1 cellular context compared by ENCODE assay signal in the genomic region with DNA sequence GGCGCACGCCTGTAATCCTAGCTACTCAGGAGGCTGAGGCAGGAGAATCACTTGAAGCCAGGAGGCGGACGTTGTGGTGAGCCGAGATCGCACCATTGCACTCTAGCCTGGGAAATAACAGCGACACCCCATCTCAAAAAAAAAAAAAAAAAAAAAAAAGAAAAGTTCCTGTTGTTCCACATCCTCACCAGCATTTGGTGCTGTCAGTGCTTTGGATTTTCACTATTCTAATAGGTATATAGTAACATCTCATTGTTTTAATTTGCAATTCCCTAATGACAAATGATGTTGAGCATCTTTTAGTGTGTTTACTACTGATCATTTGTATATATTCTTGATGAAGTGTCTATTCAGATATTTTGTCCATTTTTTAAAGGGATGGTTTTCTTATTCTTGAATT.
TF ChIP-seq lines count a peak whose summit lies in the region.

No MANE protein-coding gene starts in this region.

TF ChIP-seq in GM12878, 131 proteins besides CTCF, POLR2A, EP300 and RAD21:
- TF ChIP-seq, protein P1, sequence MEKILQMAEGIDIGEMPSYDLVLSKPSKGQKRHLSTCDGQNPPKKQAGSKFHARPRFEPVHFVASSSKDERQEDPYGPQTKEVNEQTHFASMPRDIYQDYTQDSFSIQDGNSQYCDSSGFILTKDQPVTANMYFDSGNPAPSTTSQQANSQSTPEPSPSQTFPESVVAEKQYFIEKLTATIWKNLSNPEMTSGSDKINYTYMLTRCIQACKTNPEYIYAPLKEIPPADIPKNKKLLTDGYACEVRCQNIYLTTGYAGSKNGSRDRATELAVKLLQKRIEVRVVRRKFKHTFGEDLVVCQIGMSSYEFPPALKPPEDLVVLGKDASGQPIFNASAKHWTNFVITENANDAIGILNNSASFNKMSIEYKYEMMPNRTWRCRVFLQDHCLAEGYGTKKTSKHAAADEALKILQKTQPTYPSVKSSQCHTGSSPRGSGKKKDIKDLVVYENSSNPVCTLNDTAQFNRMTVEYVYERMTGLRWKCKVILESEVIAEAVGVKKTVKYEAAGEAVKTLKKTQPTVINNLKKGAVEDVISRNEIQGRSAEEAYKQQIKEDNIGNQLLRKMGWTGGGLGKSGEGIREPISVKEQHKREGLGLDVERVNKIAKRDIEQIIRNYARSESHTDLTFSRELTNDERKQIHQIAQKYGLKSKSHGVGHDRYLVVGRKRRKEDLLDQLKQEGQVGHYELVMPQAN (conservative IDR thresholded peaks at IDR 0.05) = no peak
- no peak for TF ChIP-seq BCL11A (IDR thresholded peaks at IDR 0.05; ENCODE audit: low read depth, low read length)
- TF ChIP-seq BRCA1 (IDR thresholded peaks at IDR 0.05; ENCODE audit: low read depth, low read length) = no peak
- no peak for TF ChIP-seq KAT2A (conservative IDR thresholded peaks at IDR 0.05; ENCODE audit: control insufficient read depth, low read depth, low read length)
- no peak for TF ChIP-seq POU2F2 (IDR thresholded peaks at IDR 0.05; ENCODE audit: borderline replicate concordance, low read depth, low read length)
